1 cellular context compared by ENCODE assay signal in genomic region chr11:12786450-12786849, GRCh38.
TF ChIP-seq lines count a peak whose summit lies in the region.

No MANE protein-coding gene starts in this region.

TF ChIP-seq in H1, 55 proteins besides CTCF, POLR2A, EP300 and RAD21 (continued from another document):
- no peak for TF ChIP-seq CREB1 (IDR thresholded peaks at IDR 0.05)
- no peak for TF ChIP-seq MAFK (IDR thresholded peaks at IDR 0.05; ENCODE audit: low read depth, low read length)
- no peak for TF ChIP-seq PHF8 (conservative IDR thresholded peaks at IDR 0.05; ENCODE audit: low read depth, low read length)
- TF ChIP-seq BCL11A (IDR thresholded peaks at IDR 0.05; ENCODE audit: low read depth in 2 of 2, low read length in 2 of 2) = no peak
- TF ChIP-seq RBBP5 (IDR thresholded peaks at IDR 0.05; ENCODE audit: borderline replicate concordance, low read depth, low read length) = no peak
- TF ChIP-seq GABPA (IDR thresholded peaks at IDR 0.05; ENCODE audit: borderline replicate concordance, insufficient read depth, low read length) = no peak
- TF ChIP-seq SRF (IDR thresholded peaks at IDR 0.05; ENCODE audit: low read depth, low read length) = no peak
- TF ChIP-seq HDAC2 (IDR thresholded peaks at IDR 0.05; ENCODE audit: borderline replicate concordance in 1 of 2, low read depth in 2 of 2, low read length in 2 of 2) = no peak
- no peak for TF ChIP-seq TCF12 (IDR thresholded peaks at IDR 0.05; ENCODE audit: low read depth, low read length)
- TF ChIP-seq, protein P1, sequence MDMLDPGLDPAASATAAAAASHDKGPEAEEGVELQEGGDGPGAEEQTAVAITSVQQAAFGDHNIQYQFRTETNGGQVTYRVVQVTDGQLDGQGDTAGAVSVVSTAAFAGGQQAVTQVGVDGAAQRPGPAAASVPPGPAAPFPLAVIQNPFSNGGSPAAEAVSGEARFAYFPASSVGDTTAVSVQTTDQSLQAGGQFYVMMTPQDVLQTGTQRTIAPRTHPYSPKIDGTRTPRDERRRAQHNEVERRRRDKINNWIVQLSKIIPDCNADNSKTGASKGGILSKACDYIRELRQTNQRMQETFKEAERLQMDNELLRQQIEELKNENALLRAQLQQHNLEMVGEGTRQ (IDR thresholded peaks at IDR 0.05; ENCODE audit: low read length) = no peak
- TF ChIP-seq JUND (IDR thresholded peaks at IDR 0.05; ENCODE audit: low read length) = no peak
- no peak for TF ChIP-seq SP1 (IDR thresholded peaks at IDR 0.05; ENCODE audit: low read depth, low read length)
- no peak for TF ChIP-seq YY1 (IDR thresholded peaks at IDR 0.05; ENCODE audit: low read depth, low read length)
- TF ChIP-seq SIX5 (IDR thresholded peaks at IDR 0.05; ENCODE audit: low read depth, low read length) = no peak
